1 cellular context compared by ENCODE assay signal in the genomic region with DNA sequence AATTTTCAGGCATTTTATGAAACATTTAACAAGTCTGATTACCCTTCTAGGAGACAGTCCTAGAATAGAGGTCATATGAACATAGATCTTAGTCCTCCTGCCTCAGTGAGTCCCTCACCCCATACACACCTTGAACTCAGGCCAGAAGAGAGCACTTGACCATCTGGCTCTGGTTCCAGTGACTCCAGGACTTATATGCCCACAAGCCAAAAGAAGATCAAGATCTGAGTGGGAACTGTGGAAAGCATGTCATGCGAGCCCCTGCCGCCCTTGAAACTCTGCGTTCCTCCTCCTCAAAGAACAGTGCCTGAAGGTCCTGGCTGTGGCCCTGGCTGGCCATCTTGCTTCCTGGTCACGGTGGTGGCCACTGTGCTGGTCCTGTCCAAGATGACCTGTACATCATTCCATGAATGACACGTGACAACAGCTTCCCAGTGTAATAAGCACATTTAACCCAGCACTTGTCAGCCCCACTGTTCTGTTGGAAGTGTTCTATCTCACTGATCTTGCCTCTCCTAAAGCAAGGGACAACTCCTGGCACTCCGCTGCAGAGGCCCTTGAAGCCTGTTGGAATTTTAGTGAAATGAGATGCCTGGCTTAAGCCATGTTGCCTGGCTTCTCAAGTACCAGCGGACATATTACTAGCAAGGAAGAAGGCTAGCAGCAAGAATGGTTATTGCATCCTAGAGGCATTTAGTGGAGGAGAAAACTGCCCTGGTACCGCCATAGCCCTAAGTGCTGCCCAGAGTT.
A peak's percentile ranks its signal among the peaks of the same experiment; 100 is the strongest.
TF ChIP-seq lines count a peak whose summit lies in the region.

No MANE protein-coding gene starts in this region.

TF ChIP-seq in HepG2, 621 proteins besides CTCF, POLR2A, EP300 and RAD21 (continued from another document):
- TF ChIP-seq, protein P1, sequence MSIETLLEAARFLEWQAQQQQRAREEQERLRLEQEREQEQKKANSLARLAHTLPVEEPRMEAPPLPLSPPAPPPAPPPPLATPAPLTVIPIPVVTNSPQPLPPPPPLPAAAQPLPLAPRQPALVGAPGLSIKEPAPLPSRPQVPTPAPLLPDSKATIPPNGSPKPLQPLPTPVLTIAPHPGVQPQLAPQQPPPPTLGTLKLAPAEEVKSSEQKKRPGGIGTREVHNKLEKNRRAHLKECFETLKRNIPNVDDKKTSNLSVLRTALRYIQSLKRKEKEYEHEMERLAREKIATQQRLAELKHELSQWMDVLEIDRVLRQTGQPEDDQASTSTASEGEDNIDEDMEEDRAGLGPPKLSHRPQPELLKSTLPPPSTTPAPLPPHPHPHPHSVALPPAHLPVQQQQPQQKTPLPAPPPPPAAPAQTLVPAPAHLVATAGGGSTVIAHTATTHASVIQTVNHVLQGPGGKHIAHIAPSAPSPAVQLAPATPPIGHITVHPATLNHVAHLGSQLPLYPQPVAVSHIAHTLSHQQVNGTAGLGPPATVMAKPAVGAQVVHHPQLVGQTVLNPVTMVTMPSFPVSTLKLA (IDR thresholded peaks at IDR 0.05): peak; percentile 30; the same call in 1 of the 2 replicates
